In genomic region chr3:18847583-18848197, GRCh38 we compare ENCODE assay signal across 9 cellular contexts.
DNase-seq lines count a peak whose midpoint lies in the region; ATAC-seq and FAIRE-seq lines count a peak whose summit lies in the region.
"Had no signal": no experiment of that assay in that cellular context is flagged by ENCODE, and none has a peak within 500 bp of the region (broad histone marks: within the 10 kb centered on the region; RNA-seq: fewer than 3 reads in every experiment).

No MANE protein-coding gene starts in this region.

- peak; percentile 62 for FAIRE-seq in GM18507 (lab: Jason Lieb, UNC)

- DNase-seq in A172 (ENCODE audit: low spot score), result peak; percentile 22
- no peak for DNase-seq in GM18507 (ENCODE audit: extremely low spot score, insufficient read length, low read depth)
- DNase-seq in dermis blood vessel endothelial cell, result peak; percentile 0
- DNase-seq in 8988T, result no peak
- DNase-seq in NCI-H226, result no peak
- DNase-seq in NCI-H2029 treated with DMSO at 0.1 percent for 48 hours (lab: John Stamatoyannopoulos, UW), result no peak
- no peak for DNase-seq in NCI-H446 (lab: John Stamatoyannopoulos, UW)
- DNase-seq: activated CD4-positive, alpha-beta T cell treated with anti-CD3 and anti-CD28 coated beads, Interleukin-2, amount 50 U/mL, for 48 hours had no signal

- ATAC-seq in HG03469 (IDR thresholded peaks at IDR 0.05; ENCODE audit: unreplicated experiment), result peak; percentile 70

Comparison
In these comparisons a context has a peak if more than half of its experiments do, and no peak if none do; other contexts are left out.
1. DNase-seq: peak in A172 (single experiment) and dermis blood vessel endothelial cell (single experiment); none in GM18507 (single experiment), 8988T (single experiment), NCI-H226 (single experiment), NCI-H2029 treated with DMSO at 0.1 percent for 48 hours (single experiment) and NCI-H446 (0 of 2).